ENCODE assay signal across 13 cellular contexts in the genomic region with DNA sequence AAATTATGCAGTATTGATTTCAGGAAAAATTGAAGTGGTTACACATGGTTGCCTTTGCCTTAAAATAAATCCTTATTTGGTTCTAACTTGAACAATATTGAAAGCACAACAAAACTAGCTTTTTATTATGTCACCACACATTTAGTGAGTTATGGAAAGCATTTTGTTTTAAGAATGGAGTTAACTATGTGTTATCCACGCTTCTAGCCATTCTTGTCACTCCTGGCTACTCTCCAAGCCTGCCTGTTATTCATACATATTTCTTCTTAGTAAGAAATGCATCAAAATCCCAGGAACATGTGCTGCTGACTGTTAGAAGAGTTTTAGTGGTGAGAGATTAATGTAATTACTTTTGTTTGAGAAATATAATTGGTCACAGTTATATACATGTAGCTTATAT.
A peak's percentile ranks its signal among the peaks of the same experiment; 100 is the strongest.
DNase-seq lines count a peak whose midpoint lies in the region; ATAC-seq, FAIRE-seq and TF ChIP-seq lines count a peak whose summit lies in the region.
"Had no signal": no experiment of that assay in that cellular context is flagged by ENCODE, and none has a peak within 500 bp of the region (broad histone marks: within the 10 kb centered on the region; RNA-seq: fewer than 3 reads in every experiment).

No MANE protein-coding gene starts in this region.

- H3K36me3 ChIP-seq in A673 (ENCODE audit: insufficient read depth, low read length, poor library complexity, severe bottlenecking) (no peaks in the 10 kb centered on the region), lower lobe of right lung (no peaks in the 10 kb centered on the region)
- H3K36me3 ChIP-seq: upper lobe of right lung had no signal

- TF ChIP-seq CTCF in A673 (conservative IDR thresholded peaks at IDR 0.05; ENCODE audit: low read depth, low read length) (no peak), choroid plexus epithelial cell (conservative IDR thresholded peaks at IDR 0.05; ENCODE audit: low read depth, low read length) (no peak), lower lobe of right lung (IDR thresholded peaks at IDR 0.05) (no peak)

- BruUV-seq in A673 (replicated peaks; lab: Mats Ljungman, UMichigan): no TSS peak

- no peak for FAIRE-seq in HTR-8/SVneo (lab: Jason Lieb, UNC)

- H3K27me3 ChIP-seq in A673 (replicated peaks; ENCODE audit: insufficient read depth, low read depth, low read length, poor library complexity): no peaks in the 10 kb centered on the region
- no peaks in the 10 kb centered on the region for H3K27me3 ChIP-seq in lower lobe of right lung (ENCODE audit: low read depth)
- H3K27me3 ChIP-seq: upper lobe of right lung had no signal

- ATAC-seq in lower lobe of right lung: no peak
- ATAC-seq in GM21390 (IDR thresholded peaks at IDR 0.05; ENCODE audit: unreplicated experiment): no peak
- ATAC-seq: upper lobe of right lung had no signal

- H3K4me1 ChIP-seq in A673 (ENCODE audit: insufficient read depth, low read length, poor library complexity, severe bottlenecking) (peaks cover 28% of the 10 kb centered on the region), lower lobe of right lung (peaks cover 9% of the 10 kb centered on the region)

- CTCF ChIA-PET in A673 (lab: Charles Lee): no interaction called here

- H3K9me3 ChIP-seq in A673 (ENCODE audit: low read depth, low read length, poor library complexity, severe bottlenecking) (no peaks in the 10 kb centered on the region), lower lobe of right lung (no peaks in the 10 kb centered on the region)
- H3K9me3 ChIP-seq: upper lobe of right lung had no signal

- no peak overlapping the region for H3K4me3 ChIP-seq in A673 (ENCODE audit: low read depth, low read length, poor library complexity, severe bottlenecking)
- no peak overlapping the region for H3K4me3 ChIP-seq in choroid plexus epithelial cell (ENCODE audit: low read depth, low read length)
- H3K4me3 ChIP-seq in lower lobe of right lung: no peak overlapping the region
- H3K4me3 ChIP-seq: upper lobe of right lung had no signal

- POLR2A ChIA-PET in A673 (lab: Charles Lee; ENCODE audit: low non-redundant PET): no interaction called here

- intact Hi-C loops in A673 (cut with micrococcal nuclease; ENCODE audit: unreplicated experiment) (no loop called here), lower lobe of right lung (cut with DNase I) (no loop called here)

- peak; percentile 30 for DNase-seq in A673 (ENCODE audit: low spot score)
- DNase-seq in LHCN-M2 (ENCODE audit: low read depth): peak; percentile 81
- peak; percentile 86 for DNase-seq in choroid plexus epithelial cell (ENCODE audit: low read depth)
- no peak for DNase-seq in lower lobe of right lung
- no peak for DNase-seq in stimulated activated CD4-positive, alpha-beta T cell treated with anti-CD3 and anti-CD28 coated beads, Interleukin-4, amount 100 ng/mL, for 24 hours
- DNase-seq in NCI-H345 (lab: John Stamatoyannopoulos, UW): no peak
- no peak for DNase-seq in HTR-8/SVneo (ENCODE audit: insufficient read length, low spot score)
- DNase-seq: AML-193; DND-41; effector memory CD4-positive, alpha-beta T cell; small intestine; upper lobe of right lung had no signal

- peak overlapping the region; percentile 40 for H3K27ac ChIP-seq in A673 (ENCODE audit: low read depth, low read length, poor library complexity, severe bottlenecking)
- peak overlapping the region; percentile 31 for H3K27ac ChIP-seq in lower lobe of right lung

Comparison
In these comparisons a context has a peak if more than half of its experiments do, and no peak if none do; other contexts are left out.
1. DNase-seq: peak in A673 (single experiment), LHCN-M2 (single experiment) and choroid plexus epithelial cell (single experiment); none in lower lobe of right lung (single experiment), stimulated activated CD4-positive, alpha-beta T cell treated with anti-CD3 and anti-CD28 coated beads, Interleukin-4, amount 100 ng/mL, for 24 hours (single experiment), NCI-H345 (single experiment) and HTR-8/SVneo (single experiment).